In genomic region chr20:3115190-3116107, GRCh38 we compare ENCODE assay signal across 9 cellular contexts. TPM values are rescaled to one million over a fixed set of nuclear protein-coding genes. Genes with fewer than 3 reads are reported as not detected.
DNase-seq lines count a peak whose midpoint lies in the region; ATAC-seq, FAIRE-seq and TF ChIP-seq lines count a peak whose summit lies in the region.
"Had no signal": no experiment of that assay in that cellular context is flagged by ENCODE, and none has a peak within 500 bp of the region (broad histone marks: within the 10 kb centered on the region; RNA-seq: fewer than 3 reads in every experiment).

No MANE protein-coding gene starts in this region.

- H3K27me3 ChIP-seq in HAP-1 (ENCODE audit: low read depth), result no peaks in the 10 kb centered on the region
- no peaks in the 10 kb centered on the region for H3K27me3 ChIP-seq in brain microvascular endothelial cell (replicated peaks)
- no peaks in the 10 kb centered on the region for H3K27me3 ChIP-seq in suprapubic skin

- DNase-seq in D341Med (ENCODE audit: low spot score) (peak; percentile 88), HAP-1 (ENCODE audit: low spot score in 2 of 2) (peak; percentile 52 to 67), NCI-H748 (lab: John Stamatoyannopoulos, UW; ENCODE audit: unreplicated experiment) (peak; percentile 74), brain microvascular endothelial cell (peak; percentile 25), suprapubic skin (ENCODE audit: low spot score in 2 of 2) (no peak)
- no peak for DNase-seq in central memory CD4-positive, alpha-beta T cell

- TF ChIP-seq POLR2A in suprapubic skin (IDR thresholded peaks at IDR 0.05), result no peak

- 51% methylated on average over 24 of the region's 30 CpGs for WGBS in suprapubic skin

- peak; percentile 84 for FAIRE-seq in islet of Langerhans (lab: Jason Lieb, UNC)

- TF ChIP-seq CTCF in brain microvascular endothelial cell (IDR thresholded peaks at IDR 0.05; ENCODE audit: low read depth, low read length, missing control alignments) (peak; percentile 83), suprapubic skin (IDR thresholded peaks at IDR 0.05) (peak; percentile 53 to 65)

- in situ Hi-C loops in HAP-1 (cut with MboI; ENCODE audit: low sequenced_read_pairs) (loop anchor here (5.0 kb wide), 1 partner anchor 58 kb away; no protein-coding TSS in a partner anchor), brain microvascular endothelial cell (cut with HindIII; ENCODE audit: low pct_ligation_motif_present, low sequenced_read_pairs) (no loop called here)

- no peaks in the 10 kb centered on the region for H3K4me1 ChIP-seq in HAP-1
- H3K4me1 ChIP-seq in suprapubic skin, result peaks cover 5% of the 10 kb centered on the region

- H3K9me3 ChIP-seq in HAP-1, result no peaks in the 10 kb centered on the region
- no peaks in the 10 kb centered on the region for H3K9me3 ChIP-seq in suprapubic skin

- H3K4me3 ChIP-seq in HAP-1 (no peak overlapping the region), brain microvascular endothelial cell (ENCODE audit: low read depth, low read length) (no peak overlapping the region), suprapubic skin (no peak overlapping the region)

- no peak for TF ChIP-seq EP300 in suprapubic skin (IDR thresholded peaks at IDR 0.05)

- ATAC-seq in GM18870 (IDR thresholded peaks at IDR 0.05; ENCODE audit: unreplicated experiment), result no peak

- H3K27ac ChIP-seq in brain microvascular endothelial cell (no peak overlapping the region), suprapubic skin (no peak overlapping the region)

- no peaks in the 10 kb centered on the region; the same call in 1 of the 2 replicates for H3K36me3 ChIP-seq in HAP-1 (replicated peaks)
- H3K36me3 ChIP-seq in brain microvascular endothelial cell (replicated peaks), result no peaks in the 10 kb centered on the region
- peaks cover 27% of the 10 kb centered on the region for H3K36me3 ChIP-seq in suprapubic skin

RNA-seq across cellular contexts. Expression of gene AVP, which starts 30.9 kb away (rescaled TPM):
- total RNA-seq in suprapubic skin, result not detected
- total RNA-seq: activated CD8-positive, alpha-beta memory T cell treated with anti-CD3 and anti-CD28 coated beads for 36 hours had no signal

RNA-seq across cellular contexts. Expression of gene OXT, which starts 44.0 kb away (rescaled TPM):
- total RNA-seq in suprapubic skin, result 1 to 10 TPM in 1 of 4 donors, not detected in 3; 2.0 TPM

RNA-seq across cellular contexts. Expression of gene FASTKD5, which starts 44.2 kb away (rescaled TPM):
- total RNA-seq in suprapubic skin, result 10 to 100 TPM; 18.1 to 25.0 (median 20.6) TPM

RNA-seq across cellular contexts. Expression of gene UBOX5, which starts 44.2 kb away (rescaled TPM):
- 10 to 100 TPM; 10.5 to 11.6 (median 10.7) TPM for total RNA-seq in suprapubic skin

RNA-seq across cellular contexts. Expression of gene LZTS3, which starts 57.9 kb away (rescaled TPM):
- total RNA-seq in suprapubic skin, result 1 to 10 TPM; 4.8 to 9.3 (median 6.7) TPM

Comparison
In these comparisons a context has a peak if more than half of its experiments do, and no peak if none do; other contexts are left out.
1. DNase-seq: peak in D341Med (single experiment), HAP-1 (2 of 2), NCI-H748 (single experiment) and brain microvascular endothelial cell (single experiment); none in suprapubic skin (0 of 2) and central memory CD4-positive, alpha-beta T cell (single experiment).